In the genomic region with DNA sequence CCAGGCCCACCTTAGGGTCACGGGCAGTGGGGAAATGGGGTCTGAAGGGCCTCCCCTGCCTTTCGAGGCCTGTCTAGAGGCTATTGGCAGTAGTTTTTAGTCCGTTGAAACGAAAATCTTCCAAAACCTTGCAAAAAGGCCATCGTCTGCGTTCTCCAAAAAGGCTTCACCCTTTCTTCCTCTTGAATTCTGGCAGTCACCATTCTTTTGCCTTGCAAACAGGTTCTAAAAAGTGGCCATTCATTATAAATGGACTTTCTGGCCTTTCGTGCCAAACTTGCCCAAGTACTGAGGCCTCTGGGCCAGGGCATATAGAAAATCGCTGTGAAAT, we compare ENCODE assay signal across 1 cellular context.
TF ChIP-seq lines count a peak whose summit lies in the region.

No MANE protein-coding gene starts in this region.

TF ChIP-seq in WTC11, 78 proteins besides CTCF, POLR2A, EP300 and RAD21 (continued from another document):
- TF ChIP-seq, protein P1, sequence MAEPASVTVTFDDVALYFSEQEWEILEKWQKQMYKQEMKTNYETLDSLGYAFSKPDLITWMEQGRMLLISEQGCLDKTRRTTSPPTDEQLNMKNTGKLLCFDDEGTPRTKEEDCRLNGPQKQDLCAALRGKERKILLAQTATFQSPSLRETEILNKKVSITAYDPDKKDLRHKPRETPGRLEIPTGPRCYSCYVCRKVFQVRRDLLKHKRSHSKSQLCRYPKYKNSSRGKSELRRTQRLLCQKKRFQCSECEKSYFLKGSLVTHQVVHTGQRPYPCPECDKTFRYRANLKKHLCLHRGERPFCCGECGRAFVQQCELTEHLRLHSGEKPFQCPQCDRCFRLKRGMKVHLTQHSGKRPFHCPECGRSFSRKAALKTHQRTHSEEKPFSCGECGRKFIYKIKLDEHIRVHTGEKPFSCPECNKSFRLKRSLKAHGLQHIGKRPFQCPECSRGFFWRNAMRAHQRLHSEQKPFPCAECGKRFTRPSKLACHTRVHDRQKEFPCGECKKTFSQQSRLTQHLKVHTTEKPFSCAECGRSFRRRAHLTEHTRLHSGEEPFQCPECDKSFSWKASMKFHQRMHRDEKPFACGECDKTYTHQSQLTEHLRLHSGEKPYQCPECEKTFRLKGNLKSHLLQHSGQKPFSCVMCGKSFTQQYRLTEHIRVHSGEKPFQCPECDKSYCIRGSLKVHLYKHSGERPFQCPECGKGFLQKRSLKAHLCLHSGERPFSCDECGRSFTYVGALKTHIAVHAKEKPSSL (CRISPR knock-in tag; conservative IDR thresholded peaks at IDR 0.05): no peak
- TF ChIP-seq TP53 (CRISPR knock-in tag; IDR thresholded peaks at IDR 0.05) (no peak), MXD4 (CRISPR knock-in tag; IDR thresholded peaks at IDR 0.05; ENCODE audit: borderline replicate concordance) (no peak), CREB1 (CRISPR knock-in tag; IDR thresholded peaks at IDR 0.05) (no peak), OVOL2 (CRISPR knock-in tag; IDR thresholded peaks at IDR 0.05; ENCODE audit: borderline replicate concordance) (no peak), ZNF219 (CRISPR knock-in tag; IDR thresholded peaks at IDR 0.05; ENCODE audit: borderline replicate concordance) (no peak), ZNF121 (CRISPR knock-in tag; IDR thresholded peaks at IDR 0.05) (no peak)
- TF ChIP-seq, protein P2, sequence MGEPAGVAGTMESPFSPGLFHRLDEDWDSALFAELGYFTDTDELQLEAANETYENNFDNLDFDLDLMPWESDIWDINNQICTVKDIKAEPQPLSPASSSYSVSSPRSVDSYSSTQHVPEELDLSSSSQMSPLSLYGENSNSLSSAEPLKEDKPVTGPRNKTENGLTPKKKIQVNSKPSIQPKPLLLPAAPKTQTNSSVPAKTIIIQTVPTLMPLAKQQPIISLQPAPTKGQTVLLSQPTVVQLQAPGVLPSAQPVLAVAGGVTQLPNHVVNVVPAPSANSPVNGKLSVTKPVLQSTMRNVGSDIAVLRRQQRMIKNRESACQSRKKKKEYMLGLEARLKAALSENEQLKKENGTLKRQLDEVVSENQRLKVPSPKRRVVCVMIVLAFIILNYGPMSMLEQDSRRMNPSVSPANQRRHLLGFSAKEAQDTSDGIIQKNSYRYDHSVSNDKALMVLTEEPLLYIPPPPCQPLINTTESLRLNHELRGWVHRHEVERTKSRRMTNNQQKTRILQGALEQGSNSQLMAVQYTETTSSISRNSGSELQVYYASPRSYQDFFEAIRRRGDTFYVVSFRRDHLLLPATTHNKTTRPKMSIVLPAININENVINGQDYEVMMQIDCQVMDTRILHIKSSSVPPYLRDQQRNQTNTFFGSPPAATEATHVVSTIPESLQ (CRISPR knock-in tag; IDR thresholded peaks at IDR 0.05): no peak
